Comparison of ENCODE assay signal across 8 cellular contexts in genomic region chr1:224333309-224333926, GRCh38. TPM values are rescaled to one million over a fixed set of nuclear protein-coding genes. Genes with fewer than 3 reads are reported as not detected.
DNase-seq lines count a peak whose midpoint lies in the region; ATAC-seq and TF ChIP-seq lines count a peak whose summit lies in the region.

No MANE protein-coding gene starts in this region.

- no peak overlapping the region for H3K27ac ChIP-seq in naive thymus-derived CD4-positive, alpha-beta T cell (ENCODE audit: low read depth, low read length)

- H3K4me1 ChIP-seq in naive thymus-derived CD4-positive, alpha-beta T cell (ENCODE audit: control insufficient read depth in 2 of 2, insufficient read depth in 2 of 2, low read length in 2 of 2) = peaks cover 3 to 6% of the 10 kb centered on the region in 2 donors

- peaks cover 17% of the 10 kb centered on the region for H3K4me1 Mint-ChIP-seq in endothelial cell (ENCODE audit: unreplicated experiment)
- peaks cover 19 to 46% (median 37%) of the 10 kb centered on the region in 7 donors for H3K4me1 Mint-ChIP-seq in naive thymus-derived CD4-positive, alpha-beta T cell

- peaks cover 3% of the 10 kb centered on the region for H3K27me3 Mint-ChIP-seq in endothelial cell (ENCODE audit: unreplicated experiment)
- no peaks in the 10 kb centered on the region for H3K27me3 Mint-ChIP-seq in naive thymus-derived CD4-positive, alpha-beta T cell

- no peaks in the 10 kb centered on the region for H3K9me3 Mint-ChIP-seq in endothelial cell (ENCODE audit: unreplicated experiment)
- H3K9me3 Mint-ChIP-seq in naive thymus-derived CD4-positive, alpha-beta T cell = peaks cover 0 to 3% (median 0%) of the 10 kb centered on the region in 11 donors

- no peak overlapping the region for H3K4me3 ChIP-seq in HFF-Myc (replicated peaks; ENCODE audit: low read depth, low read length)
- H3K4me3 ChIP-seq in naive thymus-derived CD4-positive, alpha-beta T cell (ENCODE audit: low read length) = no peak overlapping the region

- no peaks in the 10 kb centered on the region for H3K27me3 ChIP-seq in naive thymus-derived CD4-positive, alpha-beta T cell (ENCODE audit: control insufficient read depth in 2 of 2, insufficient read depth in 2 of 2, low read length in 2 of 2)

- TF ChIP-seq CTCF in GM10248 (IDR thresholded peaks at IDR 0.05; ENCODE audit: control extremely low read depth, extremely low read depth, low read depth, missing control alignments) (peak; percentile 56), HFF-Myc (IDR thresholded peaks at IDR 0.05; ENCODE audit: low read depth, low read length, missing control alignments) (peak; percentile 58), endothelial cell (IDR thresholded peaks at IDR 0.05; ENCODE audit: unreplicated experiment) (peak; percentile 47)

- no peaks in the 10 kb centered on the region for H3K9me3 ChIP-seq in naive thymus-derived CD4-positive, alpha-beta T cell (ENCODE audit: control insufficient read depth in 2 of 3, low read length in 3 of 3)

- ATAC-seq in naive thymus-derived CD4-positive, alpha-beta T cell = peak; percentile 76

- no peak overlapping the region for H3K4me3 Mint-ChIP-seq in endothelial cell (ENCODE audit: unreplicated experiment)
- H3K4me3 Mint-ChIP-seq in naive thymus-derived CD4-positive, alpha-beta T cell = peak overlapping the region in 6 of 10 donors; percentile 6 to 53 (median 32)

- no peaks in the 10 kb centered on the region for H3K36me3 Mint-ChIP-seq in endothelial cell (ENCODE audit: low read depth, unreplicated experiment)
- H3K36me3 Mint-ChIP-seq in naive thymus-derived CD4-positive, alpha-beta T cell = peaks cover 0 to 7% (median 0%) of the 10 kb centered on the region in 5 donors

- CTCF ChIA-PET in GM10248 (lab: Yijun Ruan, JAX) = interaction anchor here (0.6 to 5.5 kb wide), 27 partner anchors 10 to 522 kb away, joined by 3 to 47 read pairs (median 4); partner anchors contain the start of genes FBXO28 and WDR26
- CTCF ChIA-PET in naive thymus-derived CD4-positive, alpha-beta T cell (lab: Charles Lee) = interaction anchor here (0.6 to 1.7 kb wide), 9 partner anchors 17 to 217 kb away, joined by 3 to 9 read pairs (median 3); no protein-coding TSS in a partner anchor

- intact Hi-C loops in naive thymus-derived CD4-positive, alpha-beta T cell (cut with micrococcal nuclease) = loop anchor here (1.0 to 5.0 kb wide), 11 partner anchors 8 to 1621 kb away; partner anchors contain the start of genes CAPN2 (in 2 of the 2), AIDA (in 1 of the 2) and BROX (in 1 of the 2)

- H3K27ac Mint-ChIP-seq in endothelial cell (ENCODE audit: unreplicated experiment) = no peak overlapping the region
- H3K27ac Mint-ChIP-seq in naive thymus-derived CD4-positive, alpha-beta T cell = peak overlapping the region; percentile 30 to 88 (median 67)

- POLR2A ChIA-PET in GM10248 (lab: Yijun Ruan, JAX) = no interaction called here
- POLR2A ChIA-PET in naive thymus-derived CD4-positive, alpha-beta T cell (lab: Charles Lee) = interaction anchor here (0.6 to 1.5 kb wide), 5 partner anchors 11 to 525 kb away, joined by 3 to 4 read pairs (median 3); no protein-coding TSS in a partner anchor

- H3K36me3 ChIP-seq in naive thymus-derived CD4-positive, alpha-beta T cell (ENCODE audit: control insufficient read depth in 2 of 3, insufficient read depth in 3 of 3, low read length in 3 of 3) = peaks cover 0 to 5% (median 0%) of the 10 kb centered on the region in 3 experiments

- DNase-seq in AG08396 (ENCODE audit: low spot score) = peak; percentile 35
- peak; percentile 50 for DNase-seq in GM10248 (ENCODE audit: extremely low spot score)
- DNase-seq in HFF-Myc (ENCODE audit: extremely low read depth, low read depth) = peak; percentile 22
- peak; percentile 88 for DNase-seq in MV-4-11 (lab: John Stamatoyannopoulos, UW)
- DNase-seq in SIG-M5 (lab: John Stamatoyannopoulos, UW) = peak; percentile 49
- DNase-seq in endothelial cell (ENCODE audit: low spot score) = peak; percentile 25
- peak in 7 of 9 donors; percentile 43 to 72 (median 57) for DNase-seq in naive thymus-derived CD4-positive, alpha-beta T cell
- no peak for DNase-seq in activated effector memory CD4-positive, alpha-beta T cell treated with Interleukin-2 at 50 U/mL for 16 hours

RNA-seq across cellular contexts. Expression of gene NVL, which starts 3.4 kb away (rescaled TPM):
- 44.5 TPM for total RNA-seq in endothelial cell (ENCODE audit: unreplicated experiment)
- 10 to 100 TPM; 23.9 to 48.6 (median 44.7) TPM for total RNA-seq in naive thymus-derived CD4-positive, alpha-beta T cell
- 10 to 100 TPM; 16.1 to 17.7 TPM for polyA plus RNA-seq in naive thymus-derived CD4-positive, alpha-beta T cell

RNA-seq across cellular contexts. Expression of gene CNIH4, which starts 23.3 kb away (rescaled TPM):
- 59.9 TPM for total RNA-seq in endothelial cell (ENCODE audit: unreplicated experiment)
- 10 to 100 TPM; 28.1 to 42.0 (median 39.8) TPM for total RNA-seq in naive thymus-derived CD4-positive, alpha-beta T cell
- polyA plus RNA-seq in naive thymus-derived CD4-positive, alpha-beta T cell = 10 to 100 TPM; 29.6 to 44.8 TPM
